ENCODE assay signal across 20 cellular contexts in genomic region chr10:52703898-52704297, GRCh38.
DNase-seq lines count a peak whose midpoint lies in the region; ATAC-seq, FAIRE-seq and TF ChIP-seq lines count a peak whose summit lies in the region.
"Had no signal": no experiment of that assay in that cellular context is flagged by ENCODE, and none has a peak within 500 bp of the region (broad histone marks: within the 10 kb centered on the region; RNA-seq: fewer than 3 reads in every experiment).

No MANE protein-coding gene starts in this region.

- H3K4me1 ChIP-seq in RWPE2 (ENCODE audit: insufficient read depth, poor library complexity, severe bottlenecking) (peaks cover 11% of the 10 kb centered on the region), endothelial cell of umbilical vein (ENCODE audit: control insufficient read depth, extremely low read depth, insufficient read depth, low read length) (peaks cover 14% of the 10 kb centered on the region)
- H3K4me1 ChIP-seq: A549 had no signal

- POLR2A ChIA-PET in endothelial cell of umbilical vein (lab: Charles Lee): no interaction called here

- intact Hi-C loops in endothelial cell of umbilical vein (cut with micrococcal nuclease): loop anchor here (2.0 kb wide), 1 partner anchor 35 kb away; no protein-coding TSS in a partner anchor

- H4K20me1 ChIP-seq in endothelial cell of umbilical vein (replicated peaks; ENCODE audit: control insufficient read depth, extremely low read depth, insufficient read depth, low read length): no peaks in the 10 kb centered on the region

- TF ChIP-seq POLR2A in endothelial cell of umbilical vein (IDR thresholded peaks at IDR 0.05; ENCODE audit: low read depth, low read length): no peak

- H3K36me3 ChIP-seq in RWPE2 (ENCODE audit: low read depth) (no peaks in the 10 kb centered on the region), endothelial cell of umbilical vein (ENCODE audit: control insufficient read depth in 2 of 2, extremely low read depth in 1 of 2, insufficient read depth in 2 of 2, low read length in 2 of 2) (no peaks in the 10 kb centered on the region)
- H3K36me3 ChIP-seq: WERI-Rb-1 had no signal

- BruUV-seq in endothelial cell of umbilical vein (replicated peaks; lab: Mats Ljungman, UMichigan): no TSS peak

- peak; percentile 72 for ATAC-seq in RWPE2 (ENCODE audit: low read depth)
- ATAC-seq: A549; activated CD8-positive, alpha-beta T cell treated with anti-CD3 and anti-CD28 coated beads for 36 hours; activated T-cell treated with anti-CD3 and anti-CD28 coated beads, Interleukin-2, amount 50 U/mL, for 72 hours; left ventricle myocardium superior; naive thymus-derived CD8-positive, alpha-beta T cell; stimulated activated memory B cell treated with anti-CD40 and anti-IgM and Interleukin-4, amounts not matched to agents 10 μg/mL and 1 μg/mL and 100 μg/mL, for 72 hours had no signal

- TF ChIP-seq CTCF in RWPE2 (IDR thresholded peaks at IDR 0.05; ENCODE audit: poor library complexity, severe bottlenecking): no peak
- TF ChIP-seq CTCF in endothelial cell of umbilical vein (IDR thresholded peaks at IDR 0.05; ENCODE audit: extremely low read depth in 1 of 2, insufficient read depth in 1 of 2, low read depth in 1 of 2, low read length in 2 of 2): no peak

- no peaks in the 10 kb centered on the region for H3K79me2 ChIP-seq in endothelial cell of umbilical vein (ENCODE audit: control insufficient read depth, insufficient read depth, low read length)

- peak overlapping the region; percentile 75 for H3K27ac ChIP-seq in RWPE2 (ENCODE audit: poor library complexity, severe bottlenecking)
- peak overlapping the region; percentile 52 for H3K27ac ChIP-seq in endothelial cell of umbilical vein (ENCODE audit: insufficient read depth, low read depth, low read length)
- H3K27ac ChIP-seq: A549, WERI-Rb-1 had no signal

- CTCF ChIA-PET in endothelial cell of umbilical vein (lab: Charles Lee): interaction anchor here (1.1 to 1.3 kb wide), 2 partner anchors 25 to 36 kb away, joined by 3 to 5 read pairs; no protein-coding TSS in a partner anchor

- peak overlapping the region; percentile 88 for H2AFZ ChIP-seq in endothelial cell of umbilical vein (ENCODE audit: low read depth, low read length)

- H3K9me3 ChIP-seq in RWPE2 (ENCODE audit: severe bottlenecking) (no peaks in the 10 kb centered on the region), endothelial cell of umbilical vein (replicated peaks; ENCODE audit: control insufficient read depth, insufficient read depth, low read length) (no peaks in the 10 kb centered on the region)
- H3K9me3 ChIP-seq: A549 had no signal

- H3K27me3 ChIP-seq in RWPE2 (ENCODE audit: insufficient read depth, poor library complexity, severe bottlenecking): no peaks in the 10 kb centered on the region
- H3K27me3 ChIP-seq in endothelial cell of umbilical vein (ENCODE audit: control insufficient read depth in 2 of 2, insufficient read depth in 2 of 2, low read length in 2 of 2): no peaks in the 10 kb centered on the region

- H3K4me3 ChIP-seq in RWPE2 (ENCODE audit: severe bottlenecking) (no peak overlapping the region), endothelial cell of umbilical vein (replicated peaks in 1 of 3; ENCODE audit: insufficient read depth in 1 of 3, low read depth in 1 of 3, low read length in 3 of 3) (no peak overlapping the region)
- H3K4me3 ChIP-seq: A549 had no signal

- peak; percentile 91 for DNase-seq in A172 (ENCODE audit: low spot score)
- peak; percentile 20 for DNase-seq in H4 (ENCODE audit: low spot score)
- DNase-seq in RWPE2 (ENCODE audit: low spot score): no peak
- DNase-seq in endothelial cell of umbilical vein (ENCODE audit: low read depth, low spot score): peak; percentile 74
- no peak for DNase-seq in stimulated activated naive CD4-positive, alpha-beta T cell treated with Interleukin-2 at 50 U/mL for 16 hours (lab: John Stamatoyannopoulos, UW)
- no peak for DNase-seq in ecto neural progenitor cell (ENCODE audit: low spot score)
- no peak for DNase-seq in NK-92 treated with Interleukin-12 subunit alpha and Interleukin-12 subunit beta, amount 100 ng/mL, for 24 hours (lab: John Stamatoyannopoulos, UW)
- DNase-seq in activated naive CD4-positive, alpha-beta T cell treated with Interleukin-2 at 50 U/mL for 16 hours: no peak
- DNase-seq: activated CD8-positive, alpha-beta T cell treated with anti-CD3 and anti-CD28 coated beads for 36 hours; activated naive CD8-positive, alpha-beta T cell treated with anti-CD3 and anti-CD28 coated beads, Interleukin-2, amount 10 ng/mL, durations not matched to agents 7 days and 5 days; activated T-cell treated with anti-CD3 and anti-CD28 coated beads, Interleukin-2, amount 50 U/mL, for 72 hours; CD8-positive, alpha-beta memory T cell; H9; left ventricle myocardium superior; naive thymus-derived CD8-positive, alpha-beta T cell; NCI-H187; SW 1271; WERI-Rb-1 had no signal

- dilution Hi-C loops in endothelial cell of umbilical vein (cut with MboI; ENCODE audit: extremely low pct_ligation_motif_present, low sequenced_read_pairs): no loop called here

- peak overlapping the region; percentile 45 for H3K4me2 ChIP-seq in endothelial cell of umbilical vein (ENCODE audit: insufficient read depth, low read length)
- H3K4me2 ChIP-seq: A549 had no signal

- peak overlapping the region; percentile 34 for H3K9ac ChIP-seq in endothelial cell of umbilical vein (replicated peaks; ENCODE audit: extremely low read depth, insufficient read depth, low read length)

- no peaks in the 10 kb centered on the region for H3K9me1 ChIP-seq in endothelial cell of umbilical vein (replicated peaks; ENCODE audit: control insufficient read depth, extremely low read depth, insufficient read depth, low read length)

- FAIRE-seq in endothelial cell of umbilical vein (lab: Jason Lieb, UNC): no peak
- FAIRE-seq: A549 had no signal

TF ChIP-seq in endothelial cell of umbilical vein, 7 proteins besides CTCF, POLR2A, EP300 and RAD21:
- TF ChIP-seq MAX (IDR thresholded peaks at IDR 0.05; ENCODE audit: insufficient read depth, insufficient read length) (no peak), FOS (IDR thresholded peaks at IDR 0.05; ENCODE audit: borderline replicate concordance, insufficient read depth, low read length) (no peak), JUN (IDR thresholded peaks at IDR 0.05; ENCODE audit: borderline replicate concordance, insufficient read depth, insufficient read length, low read depth) (no peak), POLR2AphosphoS5 (IDR thresholded peaks at IDR 0.05; ENCODE audit: insufficient read depth, low read depth, low read length) (no peak), EZH2 (IDR thresholded peaks at IDR 0.05; ENCODE audit: borderline replicate concordance, low read depth, low read length, severe bottlenecking) (no peak), GATA2 (IDR thresholded peaks at IDR 0.05; ENCODE audit: insufficient read depth, insufficient read length, low read depth, low read length) (no peak), MYC (IDR thresholded peaks at IDR 0.05; ENCODE audit: low read depth, low read length) (no peak)

Comparison
In these comparisons a context has a peak if more than half of its experiments do, and no peak if none do; other contexts are left out.
1. DNase-seq: peak in A172 (single experiment), H4 (single experiment) and endothelial cell of umbilical vein (single experiment); none in RWPE2 (single experiment), stimulated activated naive CD4-positive, alpha-beta T cell treated with Interleukin-2 at 50 U/mL for 16 hours (single experiment), ecto neural progenitor cell (single experiment), NK-92 treated with Interleukin-12 subunit alpha and Interleukin-12 subunit beta, amount 100 ng/mL, for 24 hours (single experiment) and activated naive CD4-positive, alpha-beta T cell treated with Interleukin-2 at 50 U/mL for 16 hours (single experiment).